23 cellular contexts compared by ENCODE assay signal in the genomic region with DNA sequence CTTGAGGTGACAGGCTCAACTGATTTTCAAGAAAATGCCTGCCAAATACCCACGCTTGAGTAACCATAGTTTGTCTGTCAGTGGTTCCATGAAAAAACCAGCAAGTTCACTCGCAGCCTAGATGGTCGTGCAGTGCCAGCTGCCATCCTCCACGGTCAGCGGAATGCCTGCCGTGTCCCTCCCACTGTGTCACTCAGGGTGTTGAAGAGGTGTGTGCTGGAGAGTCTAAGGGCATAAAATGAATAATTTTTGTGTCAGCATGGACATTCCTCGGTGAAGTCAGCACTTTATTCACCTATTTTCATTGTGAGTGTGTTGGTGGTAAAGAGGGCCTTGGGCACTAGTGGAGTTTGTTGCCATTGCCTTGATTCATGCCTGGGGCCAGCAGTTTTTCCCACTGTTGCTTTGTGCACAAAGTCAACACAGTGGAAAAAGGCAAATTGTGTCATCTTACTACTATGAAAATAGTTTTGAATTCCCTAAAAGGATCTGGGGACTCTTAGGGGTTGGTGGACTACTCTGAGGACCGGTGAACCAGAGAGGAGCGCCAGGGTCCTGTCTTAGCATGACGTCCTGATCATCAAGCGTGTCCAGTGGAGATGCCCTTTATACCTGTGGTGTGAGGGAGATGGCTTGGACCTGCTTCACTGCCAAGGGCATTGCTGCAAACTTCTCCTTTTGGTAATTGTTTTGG. TPM values are rescaled to one million over a fixed set of nuclear protein-coding genes. Genes with fewer than 3 reads are reported as not detected.
A peak's percentile ranks its signal among the peaks of the same experiment; 100 is the strongest.
DNase-seq lines count a peak whose midpoint lies in the region; ATAC-seq and TF ChIP-seq lines count a peak whose summit lies in the region.
"Had no signal": no experiment of that assay in that cellular context is flagged by ENCODE, and none has a peak within 500 bp of the region (broad histone marks: within the 10 kb centered on the region; RNA-seq: fewer than 3 reads in every experiment).

No MANE protein-coding gene starts in this region.

- H4K20me1 ChIP-seq in osteoblast (ENCODE audit: insufficient read depth, low read length) = no peaks in the 10 kb centered on the region
- peaks cover 2% of the 10 kb centered on the region for H4K20me1 ChIP-seq in neural progenitor cell (ENCODE audit: low read depth)

- H2AFZ ChIP-seq in osteoblast (ENCODE audit: low read length) (no peak overlapping the region), neural progenitor cell (replicated peaks) (no peak overlapping the region)
- H2AFZ ChIP-seq: parathyroid adenoma had no signal

- H3K27ac Mint-ChIP-seq in chondrocyte (ENCODE audit: unreplicated experiment) = peak overlapping the region; percentile 94
- H3K27ac Mint-ChIP-seq in neural progenitor cell = no peak overlapping the region
- H3K27ac Mint-ChIP-seq: activated CD4-positive, alpha-beta T cell treated with anti-CD3 and anti-CD28 coated beads for 36 hours; activated naive CD4-positive, alpha-beta T cell treated with anti-CD3 and anti-CD28 coated beads for 36 hours; nephron; T-helper 17 cell had no signal

- peak overlapping the region; percentile 26 for H3K27ac ChIP-seq in right cardiac atrium (ENCODE audit: low read length)
- H3K27ac ChIP-seq in osteoblast (ENCODE audit: low read depth, low read length) = peak overlapping the region; percentile 11
- no peak overlapping the region for H3K27ac ChIP-seq in neural progenitor cell
- H3K27ac ChIP-seq: cardiac muscle cell, dorsolateral prefrontal cortex, parathyroid adenoma had no signal

- ATAC-seq in right cardiac atrium = peak in 1 of 2 donors; percentile 10
- ATAC-seq: activated CD4-positive, alpha-beta T cell treated with anti-CD3 and anti-CD28 coated beads for 36 hours; activated T-cell treated with anti-CD3 and anti-CD28 coated beads, Interleukin-2, amount 50 U/mL, for 4 hours; left colon; T-helper 17 cell had no signal

- H3K4me1 ChIP-seq in right cardiac atrium (ENCODE audit: control insufficient read depth, insufficient read depth, low read length) (no peaks in the 10 kb centered on the region), osteoblast (ENCODE audit: insufficient read depth, low read length) (peaks cover 15% of the 10 kb centered on the region), neural progenitor cell (no peaks in the 10 kb centered on the region)

- 73% methylated on average over 11 of the region's 11 CpGs for whole genome bisulfite sequencing in right cardiac atrium

- H3K27me3 ChIP-seq in right cardiac atrium (ENCODE audit: control insufficient read depth, insufficient read depth) = no peaks in the 10 kb centered on the region
- no peaks in the 10 kb centered on the region for H3K27me3 ChIP-seq in osteoblast (ENCODE audit: insufficient read depth, low read length)
- H3K27me3 ChIP-seq in neural progenitor cell = no peaks in the 10 kb centered on the region
- H3K27me3 ChIP-seq: cardiac muscle cell, dorsolateral prefrontal cortex had no signal

- H3K36me3 ChIP-seq in osteoblast (ENCODE audit: insufficient read depth, low read length) (peaks cover 9% of the 10 kb centered on the region), neural progenitor cell (no peaks in the 10 kb centered on the region)
- H3K36me3 ChIP-seq: cardiac muscle cell had no signal

- H3K4me1 Mint-ChIP-seq in chondrocyte (ENCODE audit: low read depth) (peaks cover 24% of the 10 kb centered on the region), neural progenitor cell (no peaks in the 10 kb centered on the region)
- H3K4me1 Mint-ChIP-seq: activated CD4-positive, alpha-beta T cell treated with anti-CD3 and anti-CD28 coated beads for 36 hours; nephron had no signal

- H3K9ac ChIP-seq in neural progenitor cell = no peak overlapping the region
- H3K9ac ChIP-seq: parathyroid adenoma had no signal

- H3K79me2 ChIP-seq in osteoblast (ENCODE audit: insufficient read depth, low read length) (no peaks in the 10 kb centered on the region), neural progenitor cell (ENCODE audit: low read depth) (no peaks in the 10 kb centered on the region)
- H3K79me2 ChIP-seq: parathyroid adenoma had no signal

- intact Hi-C loops in right cardiac atrium (cut with DNase I) (no loop called here), cardiac septum (cut with DNase I) (no loop called here)

- no peak overlapping the region for H3K4me2 ChIP-seq in osteoblast (ENCODE audit: insufficient read depth, low read length)
- H3K4me2 ChIP-seq in neural progenitor cell = no peak overlapping the region

- H3K27me3 Mint-ChIP-seq in chondrocyte (ENCODE audit: low read depth) (no peaks in the 10 kb centered on the region), neural progenitor cell (ENCODE audit: insufficient read depth, low read depth) (no peaks in the 10 kb centered on the region)
- H3K27me3 Mint-ChIP-seq: activated CD4-positive, alpha-beta T cell treated with anti-CD3 and anti-CD28 coated beads for 36 hours; T-helper 17 cell had no signal

- no peaks in the 10 kb centered on the region for H3F3A ChIP-seq in neural progenitor cell (ENCODE audit: low read depth)

- DNase-seq in right cardiac atrium (no peak), cardiac septum (ENCODE audit: low spot score) (no peak), chondrocyte (ENCODE audit: low spot score) (no peak), osteoblast (ENCODE audit: insufficient read length, low spot score, missing footprints) (no peak), iPS-NIHi11 (ENCODE audit: low spot score) (no peak), GM10266 (ENCODE audit: extremely low spot score) (no peak), COLO829 (ENCODE audit: low spot score) (no peak), neural progenitor cell (ENCODE audit: low spot score) (no peak)
- DNase-seq: activated CD4-positive, alpha-beta T cell treated with anti-CD3 and anti-CD28 coated beads for 36 hours; activated naive CD4-positive, alpha-beta T cell treated with anti-CD3 and anti-CD28 coated beads for 36 hours; activated T-cell treated with anti-CD3 and anti-CD28 coated beads, Interleukin-2, amount 50 U/mL, for 4 hours; C1 segment of cervical spinal cord; Calu3; dorsolateral prefrontal cortex; KG1; left colon; NCI-H69; T-helper 17 cell had no signal

- no peaks in the 10 kb centered on the region for H3K9me3 Mint-ChIP-seq in chondrocyte (ENCODE audit: low read depth)
- H3K9me3 Mint-ChIP-seq in neural progenitor cell = no peaks in the 10 kb centered on the region
- H3K9me3 Mint-ChIP-seq: activated naive CD4-positive, alpha-beta T cell treated with anti-CD3 and anti-CD28 coated beads for 36 hours; activated T-cell treated with anti-CD3 and anti-CD28 coated beads, Interleukin-2, amount 50 U/mL, for 4 hours; nephron had no signal

- H3K4me3 Mint-ChIP-seq in chondrocyte (ENCODE audit: unreplicated experiment) (no peak overlapping the region), neural progenitor cell (no peak overlapping the region)
- H3K4me3 Mint-ChIP-seq: activated CD4-positive, alpha-beta T cell treated with anti-CD3 and anti-CD28 coated beads for 36 hours; activated naive CD4-positive, alpha-beta T cell treated with anti-CD3 and anti-CD28 coated beads for 36 hours; activated T-cell treated with anti-CD3 and anti-CD28 coated beads, Interleukin-2, amount 50 U/mL, for 4 hours; nephron; T-helper 17 cell had no signal

- no peaks in the 10 kb centered on the region for H3K9me3 ChIP-seq in right cardiac atrium (ENCODE audit: control insufficient read depth, low read length)
- H3K9me3 ChIP-seq in osteoblast (ENCODE audit: low read depth, low read length) = no peaks in the 10 kb centered on the region
- no peaks in the 10 kb centered on the region for H3K9me3 ChIP-seq in neural progenitor cell (ENCODE audit: low read depth)

- TF ChIP-seq CTCF in chondrocyte (IDR thresholded peaks at IDR 0.05) (no peak), osteoblast (IDR thresholded peaks at IDR 0.05; ENCODE audit: extremely low read depth, low read depth, low read length) (no peak), GM10266 (IDR thresholded peaks at IDR 0.05; ENCODE audit: control insufficient read depth, insufficient read depth, low read depth, missing control alignments) (no peak), neural progenitor cell (IDR thresholded peaks at IDR 0.05) (no peak)

- peaks cover 28% of the 10 kb centered on the region for H3K36me3 Mint-ChIP-seq in chondrocyte (ENCODE audit: low read depth)
- H3K36me3 Mint-ChIP-seq in neural progenitor cell = peaks cover 16% of the 10 kb centered on the region

- H3K4me3 ChIP-seq in right cardiac atrium (ENCODE audit: low read length) (no peak overlapping the region), osteoblast (ENCODE audit: insufficient read depth, low read length) (no peak overlapping the region), neural progenitor cell (no peak overlapping the region)
- H3K4me3 ChIP-seq: cardiac muscle cell, dorsolateral prefrontal cortex had no signal

RNA-seq across cellular contexts. Expression of gene MINDY4, which starts 17.6 kb away (rescaled TPM):
- total RNA-seq in right cardiac atrium (1 to 10 TPM; 4.0 to 6.0 (median 5.6) TPM), cardiac septum (2.1 TPM), chondrocyte (5.3 to 6.3 TPM (median 5.8 TPM) in 3 replicates), osteoblast (8.5 and 10.5 TPM in 2 replicates), neural progenitor cell (ENCODE audit: low replicate concordance) (5.2 and 5.9 TPM in 2 replicates)
- 2.3 TPM for polyA plus RNA-seq in right cardiac atrium

RNA-seq across cellular contexts. Expression of gene INMT, which starts 36.9 kb away (rescaled TPM):
- total RNA-seq in right cardiac atrium (100 to 1,000 TPM in 3 of 4 donors, 10 to 100 TPM in 1; 87.9 to 180 (median 126) TPM), cardiac septum (17.3 TPM), chondrocyte (5.6 to 73.2 TPM (median 70.1 TPM) in 3 replicates), osteoblast (0.72 and 1.5 TPM in 2 replicates), neural progenitor cell (ENCODE audit: low replicate concordance) (5.0 and 7.8 TPM in 2 replicates)
- polyA plus RNA-seq in right cardiac atrium = 103 TPM
- total RNA-seq: Calu3, endothelial cell of umbilical vein, HT1080 had no signal
- polyA plus RNA-seq: endothelial cell of umbilical vein had no signal
